In genomic region chr10:78434886-78435285, GRCh38 we compare ENCODE assay signal across 20 cellular contexts.
"Had no signal": no experiment of that assay in that cellular context is flagged by ENCODE, and none has a peak within 500 bp of the region (broad histone marks: within the 10 kb centered on the region; RNA-seq: fewer than 3 reads in every experiment).

No MANE protein-coding gene starts in this region.

- H3K36me3 ChIP-seq: gastrocnemius medialis, thyroid gland had no signal

- H3K27me3 ChIP-seq: gastrocnemius medialis, thyroid gland had no signal

- H3K4me3 ChIP-seq: coronary artery, gastrocnemius medialis, thyroid gland had no signal

- H3K27ac ChIP-seq: gastrocnemius medialis had no signal

- H3K9me3 ChIP-seq: gastrocnemius medialis, thyroid gland had no signal

- H3K36me3 Mint-ChIP-seq: immature natural killer cell, memory B cell had no signal

- H3K9me3 Mint-ChIP-seq: immature natural killer cell, memory B cell, nephron had no signal

- H3K4me1 Mint-ChIP-seq: immature natural killer cell, memory B cell had no signal

- H3K27ac Mint-ChIP-seq: immature natural killer cell, memory B cell had no signal

- FAIRE-seq: endometrium had no signal

- H3K4me3 Mint-ChIP-seq: immature natural killer cell, memory B cell, nephron had no signal

- DNase-seq: activated CD4-positive, alpha-beta T cell treated with anti-CD3 and anti-CD28 coated beads, Interleukin-2, amount 50 U/mL, for 1 hour; activated CD8-positive, alpha-beta memory T cell treated with anti-CD3 and anti-CD28 coated beads for 24 hours; activated CD8-positive, alpha-beta memory T cell treated with anti-CD3 and anti-CD28 coated beads, Interleukin-2, amount 50 U/mL, for 48 hours; activated effector memory CD4-positive, alpha-beta T cell treated with anti-CD3 and anti-CD28 coated beads, Interleukin-2, amount 50 U/mL, for 16 hours; activated naive CD4-positive, alpha-beta T cell treated with anti-CD3 and anti-CD28 coated beads, Interleukin-2, amount 50 U/mL, for 16 hours; activated T-cell treated with anti-CD3 and anti-CD28 coated beads, Interleukin-2, amount 50 U/mL, for 48 hours; aorta; gastrocnemius medialis; immature natural killer cell; kidney glomerular epithelial cell; occipital lobe; stimulated activated CD4-positive, alpha-beta T cell treated with anti-CD3 and anti-CD28 coated beads, Interleukin-2, amount 100 ng/mL, for 24 hours; stimulated activated naive CD4-positive, alpha-beta T cell treated with Interleukin-2 at 50 U/mL for 16 hours; T-helper 1 cell; T-helper 9 cell had no signal
